Comparison of ENCODE assay signal across 1 cellular context in genomic region chr4:88696620-88697019, GRCh38.
TF ChIP-seq lines count a peak whose summit lies in the region.

No MANE protein-coding gene starts in this region.

TF ChIP-seq in H1, 55 proteins besides CTCF, POLR2A, EP300 and RAD21 (continued from another document):
- no peak for TF ChIP-seq MAX (IDR thresholded peaks at IDR 0.05)
